Comparison of ENCODE assay signal across 8 cellular contexts in the genomic region with DNA sequence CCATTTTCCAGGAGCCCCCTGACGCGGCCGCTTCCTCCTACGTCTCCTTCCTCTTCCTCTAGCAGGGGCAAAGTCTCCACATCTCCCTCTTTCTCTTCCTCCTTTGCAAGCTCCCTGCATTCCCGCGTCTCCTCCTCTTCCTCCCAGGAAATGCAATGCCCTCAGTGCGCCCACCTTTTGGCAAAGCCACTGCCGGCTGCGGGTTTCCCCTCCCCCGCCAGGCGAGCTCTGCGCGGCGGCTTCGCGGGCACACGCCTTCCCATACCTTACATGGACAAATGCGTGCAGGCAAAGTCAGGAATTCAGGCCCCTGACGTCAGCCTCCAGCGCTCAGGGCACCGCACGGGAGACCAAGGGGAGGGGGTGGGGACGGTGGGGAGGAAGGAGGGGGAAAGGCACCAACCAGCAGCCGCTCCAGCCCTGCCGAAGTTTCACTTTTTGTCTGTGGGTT. TPM values are rescaled to one million over a fixed set of nuclear protein-coding genes. Genes with fewer than 3 reads are reported as not detected.
DNase-seq lines count a peak whose midpoint lies in the region; ATAC-seq and TF ChIP-seq lines count a peak whose summit lies in the region.

No MANE protein-coding gene starts in this region.

- H3K27me3 Mint-ChIP-seq in CD4-positive, CD25-positive, alpha-beta regulatory T cell = no peaks in the 10 kb centered on the region

- peaks cover 32 to 60% (median 45%) of the 10 kb centered on the region in 4 donors for H3K4me1 Mint-ChIP-seq in CD4-positive, CD25-positive, alpha-beta regulatory T cell

- peak overlapping the region; percentile 97 for H3K4me2 ChIP-seq in Karpas-422 (ENCODE audit: low read depth, low read length, poor library complexity, severe bottlenecking)

- H3K9me3 Mint-ChIP-seq in CD4-positive, CD25-positive, alpha-beta regulatory T cell = no peaks in the 10 kb centered on the region

- peak overlapping the region; percentile 83 for H3K9ac ChIP-seq in Karpas-422 (ENCODE audit: low read length)
- peak overlapping the region; percentile 86 for H3K9ac ChIP-seq in SK-N-MC (ENCODE audit: insufficient read length)

- H3K27ac ChIP-seq in CD4-positive, CD25-positive, alpha-beta regulatory T cell (ENCODE audit: insufficient read depth, low read length, poor library complexity, severe bottlenecking) = peak overlapping the region; percentile 72
- H3K27ac ChIP-seq in Karpas-422 (ENCODE audit: low read length) (peak overlapping the region; percentile 27), SK-N-MC (peak overlapping the region; percentile 72), body of pancreas (peak overlapping the region; percentile 92 to 96 (median 94)), prostate gland (peak overlapping the region; percentile 91 to 93)

- H3K4me1 ChIP-seq in CD4-positive, CD25-positive, alpha-beta regulatory T cell (ENCODE audit: control insufficient read depth, insufficient read depth, low read length, poor library complexity, severe bottlenecking) = peaks cover 46% of the 10 kb centered on the region
- H3K4me1 ChIP-seq in Karpas-422 (ENCODE audit: low read length) (peaks cover 42% of the 10 kb centered on the region), body of pancreas (peaks cover 55% of the 10 kb centered on the region), prostate gland (replicated peaks) (peaks cover 9% of the 10 kb centered on the region)

- intact Hi-C loops in body of pancreas (cut with DNase I) = no loop called here
- intact Hi-C loops in prostate gland (cut with DNase I) = loop anchor here (5.0 kb wide), 1 partner anchor 794 kb away; no protein-coding TSS in a partner anchor

- peak overlapping the region; percentile 59 for H3K4me3 ChIP-seq in CD4-positive, CD25-positive, alpha-beta regulatory T cell (ENCODE audit: low read depth, low read length)
- peak overlapping the region; percentile 82 for H3K4me3 ChIP-seq in Karpas-422 (ENCODE audit: low read length)
- peak overlapping the region; percentile 92 for H3K4me3 ChIP-seq in SK-N-MC
- peak overlapping the region; percentile 51 to 64 for H3K4me3 ChIP-seq in body of pancreas
- peak overlapping the region; percentile 59 to 81 for H3K4me3 ChIP-seq in prostate gland

- no peaks in the 10 kb centered on the region for H3K27me3 ChIP-seq in CD4-positive, CD25-positive, alpha-beta regulatory T cell (ENCODE audit: control insufficient read depth, insufficient read depth, low read length)
- H3K27me3 ChIP-seq in Karpas-422 (ENCODE audit: low read length) (no peaks in the 10 kb centered on the region; the same call in 1 of the 2 replicates), body of pancreas (no peaks in the 10 kb centered on the region), prostate gland (replicated peaks; ENCODE audit: insufficient read depth) (no peaks in the 10 kb centered on the region)

- TF ChIP-seq POLR2A in body of pancreas (IDR thresholded peaks at IDR 0.05) = peak; percentile 45 to 76 (median 67)
- peak; percentile 17 for TF ChIP-seq POLR2A in prostate gland (IDR thresholded peaks at IDR 0.05)

- TF ChIP-seq CTCF in body of pancreas (IDR thresholded peaks at IDR 0.05) = peak in 3 of 7 experiments; percentile 11 to 20 (median 18)
- TF ChIP-seq CTCF in prostate gland (IDR thresholded peaks at IDR 0.05) = no peak

- H3K9me3 ChIP-seq in CD4-positive, CD25-positive, alpha-beta regulatory T cell (ENCODE audit: control insufficient read depth in 2 of 2, low read length in 2 of 2) = no peaks in the 10 kb centered on the region
- H3K9me3 ChIP-seq in Karpas-422 (ENCODE audit: low read length) = no peaks in the 10 kb centered on the region
- H3K9me3 ChIP-seq in SK-N-MC (ENCODE audit: low read depth, low read length) = no peaks in the 10 kb centered on the region
- H3K9me3 ChIP-seq in body of pancreas = no peaks in the 10 kb centered on the region
- no peaks in the 10 kb centered on the region for H3K9me3 ChIP-seq in prostate gland

- H3K4me3 Mint-ChIP-seq in CD4-positive, CD25-positive, alpha-beta regulatory T cell = peak overlapping the region; percentile 87 to 95 (median 90)

- no peaks in the 10 kb centered on the region; the same call in 1 of the 2 replicates for H4K20me1 ChIP-seq in Karpas-422 (ENCODE audit: insufficient read depth, low read depth, low read length)

- 0% methylated on average over 10 to 25 of the region's 25 CpGs for WGBS in body of pancreas, 2 donors
- WGBS in prostate gland = 0% methylated on average over 25 of the region's 25 CpGs

- peaks cover 7% of the 10 kb centered on the region for H3K36me3 Mint-ChIP-seq in CD4-positive, CD25-positive, alpha-beta regulatory T cell

- peak in 2 of 3 donors; percentile 44 to 55 for DNase-seq in CD4-positive, CD25-positive, alpha-beta regulatory T cell
- peak; percentile 74 for DNase-seq in Karpas-422
- DNase-seq in SK-N-MC (ENCODE audit: low read depth, low spot score) = peak; percentile 24
- DNase-seq in body of pancreas = peak; percentile 86 to 91 (median 90)
- DNase-seq in hepatic stellate cell (ENCODE audit: low spot score) = peak; percentile 96
- peak; percentile 81 for DNase-seq in prostate gland (ENCODE audit: low spot score)

- peak; percentile 5 to 10 for ATAC-seq in CD4-positive, CD25-positive, alpha-beta regulatory T cell (ENCODE audit: low read depth in 2 of 2)
- peak; percentile 11 for ATAC-seq in GM21367 (IDR thresholded peaks at IDR 0.05; ENCODE audit: unreplicated experiment)
- ATAC-seq in body of pancreas = peak; percentile 90
- ATAC-seq in HG03196 (IDR thresholded peaks at IDR 0.05; ENCODE audit: unreplicated experiment) = no peak

- no peaks in the 10 kb centered on the region for H3K79me2 ChIP-seq in Karpas-422 (ENCODE audit: low read length)

- H2AFZ ChIP-seq in Karpas-422 (ENCODE audit: low read length) = peak overlapping the region; percentile 76; the same call in 1 of the 2 replicates

- no peaks in the 10 kb centered on the region for H3K9me2 ChIP-seq in Karpas-422 (replicated peaks; ENCODE audit: insufficient read depth, low read length)

- no peaks in the 10 kb centered on the region for H3K36me3 ChIP-seq in CD4-positive, CD25-positive, alpha-beta regulatory T cell (ENCODE audit: control insufficient read depth, insufficient read depth, low read length)
- H3K36me3 ChIP-seq in Karpas-422 (ENCODE audit: insufficient read depth, low read length) (no peaks in the 10 kb centered on the region), SK-N-MC (ENCODE audit: insufficient read depth, low read length) (no peaks in the 10 kb centered on the region), body of pancreas (replicated peaks in 1 of 2; ENCODE audit: insufficient read depth in 1 of 2, low read depth in 2 of 2) (no peaks in the 10 kb centered on the region), prostate gland (no peaks in the 10 kb centered on the region)

- peak overlapping the region; percentile 71 to 89 (median 89) for H3K27ac Mint-ChIP-seq in CD4-positive, CD25-positive, alpha-beta regulatory T cell

RNA-seq across cellular contexts. Expression of gene LPP, which starts 0.4 kb away (rescaled TPM):
- 102 TPM for total RNA-seq in CD4-positive, CD25-positive, alpha-beta regulatory T cell
- polyA plus RNA-seq in CD4-positive, CD25-positive, alpha-beta regulatory T cell = 10 to 100 TPM; 14.5 to 23.8 (median 20.3) TPM
- total RNA-seq in Karpas-422 (2014; rRNA removed; shearing (Covaris generic); ENCODE audit: low replicate concordance) = 72.8 and 88.5 TPM in 2 replicates
- total RNA-seq in body of pancreas (10 to 100 TPM; 60.6 to 65.1 TPM), prostate gland (100 to 1,000 TPM; 219 to 248 TPM)

Comparison
In these comparisons a context has a peak if more than half of its experiments do, and no peak if none do; other contexts are left out.
1. DNase-seq: peak in every context shown above with its lines; median percentile 96 in hepatic stellate cell; 90 in body of pancreas; 81 in prostate gland; 74 in Karpas-422; 50 in CD4-positive, CD25-positive, alpha-beta regulatory T cell; 24 in SK-N-MC.
2. H3K27ac ChIP-seq: peak in every context shown above with its lines; median percentile 94 in body of pancreas; 92 in prostate gland; 72 in CD4-positive, CD25-positive, alpha-beta regulatory T cell; 72 in SK-N-MC; 27 in Karpas-422.